In the genomic region with DNA sequence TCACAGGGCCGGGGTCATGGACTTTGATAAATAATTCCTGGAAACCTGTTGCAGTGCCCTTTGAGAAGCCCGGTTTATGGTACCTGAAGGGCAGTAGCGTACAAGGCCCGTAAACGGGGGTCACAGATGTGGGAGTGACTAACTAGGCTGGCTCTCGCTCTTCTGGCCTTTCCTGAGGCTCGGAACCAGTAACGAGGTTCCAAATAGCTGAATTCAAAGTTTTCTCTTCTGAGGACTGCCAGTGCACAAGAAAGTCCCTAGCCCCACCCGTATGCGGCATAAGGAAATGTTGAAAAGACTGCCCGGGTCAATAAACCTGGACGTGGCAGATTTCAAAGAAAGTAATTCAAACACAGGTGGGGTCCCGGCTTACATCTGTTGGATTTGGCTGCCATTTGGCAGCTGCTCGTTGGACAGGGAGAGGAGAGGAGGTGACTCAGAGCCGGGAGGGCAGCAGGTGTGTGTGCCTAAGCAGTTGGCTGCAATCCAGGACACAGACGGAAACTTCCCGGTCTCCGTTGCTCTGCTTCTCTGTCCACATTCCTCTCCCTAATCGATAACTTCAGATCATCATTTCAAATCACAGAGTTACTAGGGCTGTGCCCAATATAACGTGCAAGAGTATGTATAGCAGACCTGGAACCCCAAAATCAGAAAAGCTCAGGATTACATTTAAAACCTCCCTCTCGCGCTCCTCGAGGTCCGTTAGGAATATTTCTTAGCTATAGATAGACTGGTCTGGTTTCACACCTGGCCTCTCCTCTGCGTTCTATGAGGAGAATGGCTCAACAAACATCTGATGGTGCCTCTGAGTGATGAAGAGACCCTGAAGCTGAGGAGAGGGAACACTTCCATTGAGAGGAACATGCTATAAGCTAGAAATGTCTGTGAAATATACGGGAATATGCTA, we compare ENCODE assay signal across 8 cellular contexts. TPM values are rescaled to one million over a fixed set of nuclear protein-coding genes. Genes with fewer than 3 reads are reported as not detected.
DNase-seq lines count a peak whose midpoint lies in the region; ATAC-seq, FAIRE-seq and TF ChIP-seq lines count a peak whose summit lies in the region.

No MANE protein-coding gene starts in this region.

- DNase-seq in HPDE6-E6E7 (ENCODE audit: extremely low spot score) (peak; percentile 89), OCI-LY7 (ENCODE audit: low spot score) (peak; percentile 39), glutamatergic neuron (no peak), pancreas (peak; percentile 83 to 96 (median 94)), dedifferentiated amniotic fluid mesenchymal stem cell (ENCODE audit: extremely low spot score) (no peak)
- DNase-seq in activated naive CD4-positive, alpha-beta T cell treated with anti-CD3 and anti-CD28 coated beads, Interleukin-2, amount 10 ng/mL, durations not matched to agents 7 days and 5 days, result peak; percentile 69

- H3K4me1 ChIP-seq in BLaER1 (peaks cover 33% of the 10 kb centered on the region), OCI-LY7 (ENCODE audit: insufficient read depth, low read length, poor library complexity, severe bottlenecking) (peaks cover 23% of the 10 kb centered on the region), pancreas (peaks cover 0 to 29% (median 15%) of the 10 kb centered on the region in 3 donors)

- peak overlapping the region; percentile 86 for H3K27ac ChIP-seq in BLaER1
- peak overlapping the region; percentile 17 for H3K27ac ChIP-seq in OCI-LY7 (ENCODE audit: low read depth, low read length, poor library complexity, severe bottlenecking)
- peak overlapping the region; percentile 96 to 100 (median 99) for H3K27ac ChIP-seq in pancreas

- H4K20me1 ChIP-seq in BLaER1, result peaks cover 30% of the 10 kb centered on the region
- H4K20me1 ChIP-seq in OCI-LY7 (ENCODE audit: insufficient read depth, low read length), result no peaks in the 10 kb centered on the region

- peak overlapping the region; percentile 99 for H3K4me3 ChIP-seq in BLaER1
- H3K4me3 ChIP-seq in OCI-LY7 (ENCODE audit: low read depth, low read length, poor library complexity, severe bottlenecking), result peak overlapping the region; percentile 95
- H3K4me3 ChIP-seq in pancreas, result peak overlapping the region; percentile 85 to 98 (median 93)

- H3K4me2 ChIP-seq in BLaER1 (peak overlapping the region; percentile 94), OCI-LY7 (ENCODE audit: low read length) (peak overlapping the region; percentile 100)

- H3K9ac ChIP-seq in BLaER1, result peak overlapping the region; percentile 87

- peak overlapping the region; percentile 84 for H3K4me3 Mint-ChIP-seq in activated naive CD4-positive, alpha-beta T cell treated with anti-CD3 and anti-CD28 coated beads, Interleukin-2, amount 10 ng/mL, durations not matched to agents 7 days and 5 days
- H3K4me3 Mint-ChIP-seq in glutamatergic neuron (ENCODE audit: unreplicated experiment), result peak overlapping the region; percentile 93

- peak overlapping the region; percentile 92 for H3K27ac Mint-ChIP-seq in activated naive CD4-positive, alpha-beta T cell treated with anti-CD3 and anti-CD28 coated beads, Interleukin-2, amount 10 ng/mL, durations not matched to agents 7 days and 5 days
- H3K27ac Mint-ChIP-seq in glutamatergic neuron (ENCODE audit: unreplicated experiment), result peak overlapping the region; percentile 72

- H3K9me3 ChIP-seq in BLaER1 (no peaks in the 10 kb centered on the region), OCI-LY7 (ENCODE audit: low read length) (no peaks in the 10 kb centered on the region), pancreas (no peaks in the 10 kb centered on the region)

- no peak for FAIRE-seq in pancreas (lab: Jason Lieb, UNC)

- POLR2A ChIA-PET in OCI-LY7 (lab: Charles Lee), result interaction anchor here (0.5 to 0.9 kb wide), 5 partner anchors 9 to 1554 kb away, joined by 3 to 5 read pairs (median 3); no protein-coding TSS in a partner anchor

- BruUV-seq in OCI-LY7 (replicated peaks; lab: Mats Ljungman, UMichigan), result TSS peak; percentile 74

- H2AFZ ChIP-seq in OCI-LY7 (ENCODE audit: low read length), result peak overlapping the region; percentile 97

- H3K27me3 ChIP-seq in BLaER1 (no peaks in the 10 kb centered on the region), pancreas (no peaks in the 10 kb centered on the region)

- H3K36me3 ChIP-seq in BLaER1 (peaks cover 20% of the 10 kb centered on the region), OCI-LY7 (ENCODE audit: insufficient read depth, low read length) (no peaks in the 10 kb centered on the region), pancreas (peaks cover 0 to 5% (median 0%) of the 10 kb centered on the region in 3 donors)

- ATAC-seq in GM19351 (IDR thresholded peaks at IDR 0.05; ENCODE audit: unreplicated experiment) (peak; percentile 12), pancreas (peak; percentile 76 to 84 (median 78))

- no peak for TF ChIP-seq CTCF in OCI-LY7 (conservative IDR thresholded peaks at IDR 0.05; ENCODE audit: low read length)
- TF ChIP-seq CTCF in glutamatergic neuron (IDR thresholded peaks at IDR 0.05; ENCODE audit: partially characterized antibody, unreplicated experiment), result no peak
- TF ChIP-seq CTCF in pancreas (IDR thresholded peaks at IDR 0.05), result no peak

- H3K9me3 Mint-ChIP-seq in activated naive CD4-positive, alpha-beta T cell treated with anti-CD3 and anti-CD28 coated beads, Interleukin-2, amount 10 ng/mL, durations not matched to agents 7 days and 5 days, result no peaks in the 10 kb centered on the region
- H3K9me3 Mint-ChIP-seq in glutamatergic neuron (ENCODE audit: unreplicated experiment), result peaks cover 9% of the 10 kb centered on the region

- CTCF ChIA-PET in OCI-LY7 (lab: Charles Lee; ENCODE audit: unreplicated experiment), result interaction anchor here (1.0 kb wide), 1 partner anchor 14 kb away, joined by 3 read pairs; no protein-coding TSS in a partner anchor
- CTCF ChIA-PET in activated naive CD4-positive, alpha-beta T cell treated with anti-CD3 and anti-CD28 coated beads, Interleukin-2, amount 10 ng/mL, durations not matched to agents 7 days and 5 days (lab: Charles Lee), result no interaction called here

- intact Hi-C loops in OCI-LY7 (cut with micrococcal nuclease; ENCODE audit: unreplicated experiment) (no loop called here), pancreas (cut with DNase I) (no loop called here)

- no peaks in the 10 kb centered on the region for H3K9me2 ChIP-seq in OCI-LY7 (ENCODE audit: insufficient read depth, low read length)

- peaks cover 11% of the 10 kb centered on the region; the same call in 1 of the 2 replicates for H3K79me2 ChIP-seq in OCI-LY7 (ENCODE audit: insufficient read depth, low read depth, low read length)

- peaks cover 44% of the 10 kb centered on the region for H3K4me1 Mint-ChIP-seq in activated naive CD4-positive, alpha-beta T cell treated with anti-CD3 and anti-CD28 coated beads, Interleukin-2, amount 10 ng/mL, durations not matched to agents 7 days and 5 days
- peaks cover 10% of the 10 kb centered on the region for H3K4me1 Mint-ChIP-seq in glutamatergic neuron (ENCODE audit: low read depth, unreplicated experiment)

- H3K36me3 Mint-ChIP-seq in activated naive CD4-positive, alpha-beta T cell treated with anti-CD3 and anti-CD28 coated beads, Interleukin-2, amount 10 ng/mL, durations not matched to agents 7 days and 5 days, result peaks cover 24% of the 10 kb centered on the region
- no peaks in the 10 kb centered on the region for H3K36me3 Mint-ChIP-seq in glutamatergic neuron (ENCODE audit: unreplicated experiment)

- 4 to 5% methylated on average over 26 of the region's 26 CpGs for WGBS in pancreas, 2 donors

- no peaks in the 10 kb centered on the region for H3K27me3 Mint-ChIP-seq in activated naive CD4-positive, alpha-beta T cell treated with anti-CD3 and anti-CD28 coated beads, Interleukin-2, amount 10 ng/mL, durations not matched to agents 7 days and 5 days
- peaks cover 5% of the 10 kb centered on the region for H3K27me3 Mint-ChIP-seq in glutamatergic neuron (ENCODE audit: unreplicated experiment)

RNA-seq across cellular contexts. Expression of a gene that starts 0.8 kb away (rescaled TPM):
- 9.9 and 17.2 TPM in 2 replicates for total RNA-seq in OCI-LY7 (2014; rRNA removed; shearing (Covaris generic))
- total RNA-seq in OCI-LY7 (2022) (26.8 and 34.9 TPM in 2 replicates), glutamatergic neuron (ENCODE audit: unreplicated experiment) (8.9 TPM), pancreas (10 to 100 TPM; 21.1 to 40.8 (median 28.3) TPM)
- 10 to 100 TPM in 1 of 2 donors, 1 to 10 TPM in 1; 7.6 to 22.1 TPM for polyA plus RNA-seq in pancreas

Comparison
In these comparisons a context has a peak if more than half of its experiments do, and no peak if none do; other contexts are left out.
1. H3K27ac ChIP-seq: peak in every context shown above with its lines; median percentile 99 in pancreas; 86 in BLaER1; 17 in OCI-LY7.
2. DNase-seq: peak in HPDE6-E6E7 (single experiment), OCI-LY7 (single experiment), activated naive CD4-positive, alpha-beta T cell treated with anti-CD3 and anti-CD28 coated beads, Interleukin-2, amount 10 ng/mL, durations not matched to agents 7 days and 5 days (single experiment) and pancreas (6 of 6); none in glutamatergic neuron (single experiment) and dedifferentiated amniotic fluid mesenchymal stem cell (single experiment).
3. Peak in every context shown above with its lines, with median percentiles within 50 percentile points of each other: H3K4me3 ChIP-seq.